ENCODE assay signal across 13 cellular contexts in genomic region chr17:65219124-65219523, GRCh38.
DNase-seq lines count a peak whose midpoint lies in the region; ATAC-seq and TF ChIP-seq lines count a peak whose summit lies in the region.
"Had no signal": no experiment of that assay in that cellular context is flagged by ENCODE, and none has a peak within 500 bp of the region (broad histone marks: within the 10 kb centered on the region; RNA-seq: fewer than 3 reads in every experiment).

No MANE protein-coding gene starts in this region.

- no peaks in the 10 kb centered on the region for H3K9me3 Mint-ChIP-seq in type B pancreatic cell

- in situ Hi-C loops in brain microvascular endothelial cell (cut with HindIII; ENCODE audit: low pct_ligation_motif_present, low sequenced_read_pairs), result no loop called here

- intact Hi-C loops in left ventricle myocardium inferior (cut with micrococcal nuclease) (no loop called here), left ventricle myocardium superior (cut with micrococcal nuclease) (no loop called here), Right ventricle myocardium inferior (cut with DNase I) (no loop called here)

- H3K4me1 ChIP-seq in left ventricle myocardium inferior, result no peaks in the 10 kb centered on the region

- H3K4me3 ChIP-seq in left ventricle myocardium inferior (no peak overlapping the region), LNCaP clone FGC (ENCODE audit: low read depth, low read length) (no peak overlapping the region), brain microvascular endothelial cell (ENCODE audit: low read depth, low read length) (no peak overlapping the region), coronary artery (no peak overlapping the region)

- no peak overlapping the region for H3K4me3 Mint-ChIP-seq in type B pancreatic cell
- H3K4me3 Mint-ChIP-seq: naive thymus-derived CD8-positive, alpha-beta T cell had no signal

- TF ChIP-seq CTCF in left ventricle myocardium inferior (IDR thresholded peaks at IDR 0.05; ENCODE audit: borderline replicate concordance) (peak; percentile 17), LNCaP clone FGC (IDR thresholded peaks at IDR 0.05; ENCODE audit: control insufficient read depth, extremely low read depth, insufficient read depth) (peak; percentile 32), brain microvascular endothelial cell (IDR thresholded peaks at IDR 0.05; ENCODE audit: low read depth, low read length, missing control alignments) (peak; percentile 52), type B pancreatic cell (conservative IDR thresholded peaks at IDR 0.05) (peak; percentile 32), coronary artery (IDR thresholded peaks at IDR 0.05) (no peak)

- no peaks in the 10 kb centered on the region for H3K4me1 Mint-ChIP-seq in type B pancreatic cell (ENCODE audit: unreplicated experiment)

- H3K27ac ChIP-seq in left ventricle myocardium inferior (replicated peaks) (no peak overlapping the region), brain microvascular endothelial cell (no peak overlapping the region), coronary artery (no peak overlapping the region)
- H3K27ac ChIP-seq: C4-2B had no signal

- H3K27me3 ChIP-seq in left ventricle myocardium inferior (ENCODE audit: low read depth) (peaks cover 66% of the 10 kb centered on the region), brain microvascular endothelial cell (replicated peaks) (peaks cover 12% of the 10 kb centered on the region)

- no peaks in the 10 kb centered on the region for H3K36me3 Mint-ChIP-seq in type B pancreatic cell
- H3K36me3 Mint-ChIP-seq: naive thymus-derived CD8-positive, alpha-beta T cell had no signal

- DNase-seq in left ventricle myocardium inferior, result no peak
- DNase-seq in left ventricle myocardium superior, result no peak
- no peak for DNase-seq in LNCaP clone FGC (ENCODE audit: low read depth)
- no peak for DNase-seq in brain microvascular endothelial cell
- no peak for DNase-seq in type B pancreatic cell (ENCODE audit: extremely low spot score, unreplicated experiment)
- DNase-seq in coronary artery (ENCODE audit: low spot score), result no peak
- no peak for DNase-seq in Right ventricle myocardium inferior (ENCODE audit: missing footprints)
- DNase-seq: effector memory CD4-positive, alpha-beta T cell; head of caudate nucleus; naive thymus-derived CD8-positive, alpha-beta T cell; RPMI8226 had no signal

- H3K36me3 ChIP-seq in left ventricle myocardium inferior, result no peaks in the 10 kb centered on the region
- H3K36me3 ChIP-seq in brain microvascular endothelial cell (replicated peaks), result no peaks in the 10 kb centered on the region

- ATAC-seq in left ventricle myocardium superior, result no peak
- ATAC-seq in HG02938 (IDR thresholded peaks at IDR 0.05; ENCODE audit: unreplicated experiment), result no peak
- ATAC-seq in Right ventricle myocardium inferior, result no peak
- ATAC-seq: naive thymus-derived CD8-positive, alpha-beta T cell had no signal

- peaks cover 9% of the 10 kb centered on the region for H3K27me3 Mint-ChIP-seq in type B pancreatic cell

- no peaks in the 10 kb centered on the region for H3K9me3 ChIP-seq in left ventricle myocardium inferior (replicated peaks)

- no peak overlapping the region for H3K27ac Mint-ChIP-seq in type B pancreatic cell
- H3K27ac Mint-ChIP-seq: naive thymus-derived CD8-positive, alpha-beta T cell had no signal
